ENCODE assay signal across 11 cellular contexts in genomic region chr1:13764933-13765332, GRCh38.
DNase-seq lines count a peak whose midpoint lies in the region; ATAC-seq and TF ChIP-seq lines count a peak whose summit lies in the region.
"Had no signal": no experiment of that assay in that cellular context is flagged by ENCODE, and none has a peak within 500 bp of the region (broad histone marks: within the 10 kb centered on the region; RNA-seq: fewer than 3 reads in every experiment).

No MANE protein-coding gene starts in this region.

- no peaks in the 10 kb centered on the region for H3K9me3 Mint-ChIP-seq in activated naive CD8-positive, alpha-beta T cell (ENCODE audit: low read depth)
- H3K9me3 Mint-ChIP-seq in mesothelial cell of epicardium = no peaks in the 10 kb centered on the region
- H3K9me3 Mint-ChIP-seq in stimulated activated memory B cell treated with anti-CD40 and anti-IgM and Interleukin-4, amounts not matched to agents 10 μg/mL and 1 μg/mL and 100 μg/mL, for 72 hours = no peaks in the 10 kb centered on the region

- no peaks in the 10 kb centered on the region for H3K36me3 ChIP-seq in A673 (ENCODE audit: insufficient read depth, low read length, poor library complexity, severe bottlenecking)
- H3K36me3 ChIP-seq in H7 (replicated peaks; ENCODE audit: control insufficient read depth, insufficient read depth, low read length) = no peaks in the 10 kb centered on the region
- H3K36me3 ChIP-seq in HAP-1 (replicated peaks) = no peaks in the 10 kb centered on the region

- H3K4me1 Mint-ChIP-seq in activated naive CD8-positive, alpha-beta T cell (ENCODE audit: low read depth) = peaks cover 88% of the 10 kb centered on the region
- peaks cover 64% of the 10 kb centered on the region for H3K4me1 Mint-ChIP-seq in mesothelial cell of epicardium
- H3K4me1 Mint-ChIP-seq in stimulated activated memory B cell treated with anti-CD40 and anti-IgM and Interleukin-4, amounts not matched to agents 10 μg/mL and 1 μg/mL and 100 μg/mL, for 72 hours = peaks cover 81% of the 10 kb centered on the region

- H3K27me3 Mint-ChIP-seq in activated naive CD8-positive, alpha-beta T cell = no peaks in the 10 kb centered on the region
- no peaks in the 10 kb centered on the region for H3K27me3 Mint-ChIP-seq in mesothelial cell of epicardium (ENCODE audit: low read depth)
- H3K27me3 Mint-ChIP-seq in stimulated activated memory B cell treated with anti-CD40 and anti-IgM and Interleukin-4, amounts not matched to agents 10 μg/mL and 1 μg/mL and 100 μg/mL, for 72 hours = no peaks in the 10 kb centered on the region

- intact Hi-C loops in A673 (cut with micrococcal nuclease; ENCODE audit: unreplicated experiment) = no loop called here

- no TSS peak for BruUV-seq in A673 (replicated peaks; lab: Mats Ljungman, UMichigan)

- H3K4me3 ChIP-seq in A673 (ENCODE audit: low read depth, low read length, poor library complexity, severe bottlenecking) (no peak overlapping the region), H7 (ENCODE audit: insufficient read depth, low read depth, low read length) (no peak overlapping the region), HAP-1 (no peak overlapping the region)
- H3K4me3 ChIP-seq: heart right ventricle had no signal

- peaks cover 51% of the 10 kb centered on the region for H3K4me1 ChIP-seq in A673 (ENCODE audit: insufficient read depth, low read length, poor library complexity, severe bottlenecking)
- H3K4me1 ChIP-seq in HAP-1 = peaks cover 16% of the 10 kb centered on the region

- in situ Hi-C loops in HAP-1 (cut with MboI; ENCODE audit: low sequenced_read_pairs) = no loop called here

- POLR2A ChIA-PET in A673 (lab: Charles Lee; ENCODE audit: low non-redundant PET) = interaction anchor here (0.6 kb wide), 2 partner anchors 11 to 64 kb away, joined by 3 to 4 read pairs; no protein-coding TSS in a partner anchor

- no peak overlapping the region for H3K27ac ChIP-seq in A673 (ENCODE audit: low read depth, low read length, poor library complexity, severe bottlenecking)
- H3K27ac ChIP-seq: heart right ventricle had no signal

- H3K36me3 Mint-ChIP-seq in activated naive CD8-positive, alpha-beta T cell = no peaks in the 10 kb centered on the region
- H3K36me3 Mint-ChIP-seq in mesothelial cell of epicardium = peaks cover 1% of the 10 kb centered on the region
- H3K36me3 Mint-ChIP-seq in stimulated activated memory B cell treated with anti-CD40 and anti-IgM and Interleukin-4, amounts not matched to agents 10 μg/mL and 1 μg/mL and 100 μg/mL, for 72 hours = peaks cover 33% of the 10 kb centered on the region

- peak overlapping the region; percentile 5 for H3K27ac Mint-ChIP-seq in activated naive CD8-positive, alpha-beta T cell
- H3K27ac Mint-ChIP-seq in mesothelial cell of epicardium = peak overlapping the region; percentile 82
- H3K27ac Mint-ChIP-seq in stimulated activated memory B cell treated with anti-CD40 and anti-IgM and Interleukin-4, amounts not matched to agents 10 μg/mL and 1 μg/mL and 100 μg/mL, for 72 hours = no peak overlapping the region

- H3K9me3 ChIP-seq in A673 (ENCODE audit: low read depth, low read length, poor library complexity, severe bottlenecking) (no peaks in the 10 kb centered on the region), HAP-1 (no peaks in the 10 kb centered on the region)
- H3K9me3 ChIP-seq: heart right ventricle had no signal

- ATAC-seq in stimulated activated memory B cell treated with anti-CD40 and anti-IgM and Interleukin-4, amounts not matched to agents 10 μg/mL and 1 μg/mL and 100 μg/mL, for 72 hours = no peak

- peak overlapping the region; percentile 4 for H3K4me3 Mint-ChIP-seq in activated naive CD8-positive, alpha-beta T cell
- no peak overlapping the region for H3K4me3 Mint-ChIP-seq in mesothelial cell of epicardium
- H3K4me3 Mint-ChIP-seq in stimulated activated memory B cell treated with anti-CD40 and anti-IgM and Interleukin-4, amounts not matched to agents 10 μg/mL and 1 μg/mL and 100 μg/mL, for 72 hours = no peak overlapping the region

- TF ChIP-seq CTCF in A673 (conservative IDR thresholded peaks at IDR 0.05; ENCODE audit: low read depth, low read length) = 0 out of 2 replicates have a peak, but pooled peaks have one; percentile 28
- no peak for TF ChIP-seq CTCF in mesothelial cell of epicardium (IDR thresholded peaks at IDR 0.05; ENCODE audit: unreplicated experiment)

- DNase-seq in A673 (ENCODE audit: low spot score) (peak; percentile 50), H7 (peak; percentile 74), mesothelial cell of epicardium (ENCODE audit: low spot score in 2 of 2, unreplicated experiment in 2 of 2) (no peak), HAP-1 (ENCODE audit: low spot score in 2 of 2) (no peak), GDM1 (lab: John Stamatoyannopoulos, UW) (no peak), LoVo (ENCODE audit: low spot score) (no peak)
- DNase-seq: heart right ventricle; NCI-H524; stimulated activated naive CD4-positive, alpha-beta T cell treated with Interleukin-2 at 50 U/mL for 16 hours had no signal

- CTCF ChIA-PET in A673 (lab: Charles Lee) = interaction anchor here (0.9 kb wide), 1 partner anchor 50 kb away, joined by 3 read pairs; no protein-coding TSS in a partner anchor

- no peaks in the 10 kb centered on the region for H3K27me3 ChIP-seq in A673 (replicated peaks; ENCODE audit: insufficient read depth, low read depth, low read length, poor library complexity)
- H3K27me3 ChIP-seq in H7 (ENCODE audit: control insufficient read depth, insufficient read depth, low read length) = no peaks in the 10 kb centered on the region
- no peaks in the 10 kb centered on the region for H3K27me3 ChIP-seq in HAP-1 (ENCODE audit: low read depth)
- H3K27me3 ChIP-seq: heart right ventricle had no signal

Comparison
In these comparisons a context has a peak if more than half of its experiments do, and no peak if none do; other contexts are left out.
1. DNase-seq: peak in A673 (single experiment) and H7 (single experiment); none in mesothelial cell of epicardium (0 of 2), HAP-1 (0 of 2), GDM1 (single experiment) and LoVo (single experiment).